12 cellular contexts compared by ENCODE assay signal in genomic region chr9:17859228-17859627, GRCh38.
"Had no signal": no experiment of that assay in that cellular context is flagged by ENCODE, and none has a peak within 500 bp of the region (broad histone marks: within the 10 kb centered on the region; RNA-seq: fewer than 3 reads in every experiment).

No MANE protein-coding gene starts in this region.

- ATAC-seq: HCT116, HepG2 had no signal

- H3K27me3 Mint-ChIP-seq: IgD-negative memory B cell had no signal

- H3K4me1 ChIP-seq: HAP-1 had no signal

- DNase-seq: GM23248, HFFc6, Karpas-422, KBM-7 had no signal

- H3K9me3 ChIP-seq: HAP-1 had no signal

- H3K4me3 ChIP-seq: GM23248, HAP-1 had no signal

- H3K4me1 Mint-ChIP-seq: IgD-negative memory B cell had no signal

- FAIRE-seq: H1, H54, HepG2 had no signal

- H3K36me3 Mint-ChIP-seq: IgD-negative memory B cell had no signal

- H3K27ac ChIP-seq: GM23248, HL-60, KMS-11 had no signal

- H3K4me3 Mint-ChIP-seq: HFFc6, IgD-negative memory B cell had no signal

- H3K27ac Mint-ChIP-seq: HFFc6, IgD-negative memory B cell had no signal

- H3K36me3 ChIP-seq: HAP-1 had no signal
